Comparison of ENCODE assay signal across 11 cellular contexts in genomic region chr5:38287124-38287523, GRCh38. TPM values are rescaled to one million over a fixed set of nuclear protein-coding genes. Genes with fewer than 3 reads are reported as not detected.
"Had no signal": no experiment of that assay in that cellular context is flagged by ENCODE, and none has a peak within 500 bp of the region (broad histone marks: within the 10 kb centered on the region; RNA-seq: fewer than 3 reads in every experiment).

No MANE protein-coding gene starts in this region.

- FAIRE-seq: H1, H54 had no signal

- ATAC-seq: GM23338, HCT116 had no signal

- H3K4me1 ChIP-seq: HAP-1 had no signal

- H3K4me3 ChIP-seq: GM23248, GM23338, HAP-1 had no signal

- H3K27ac ChIP-seq: GM23248 had no signal

- DNase-seq: GM23248, GOT3, H7, H9, HCEC 1CT, HFFc6 had no signal

- H3K9me3 ChIP-seq: HAP-1 had no signal

- H3K4me2 ChIP-seq: GM23338 had no signal

RNA-seq across cellular contexts. Expression of gene EGFLAM, which starts 28.8 kb away (rescaled TPM):
- polyA plus RNA-seq: GM23248 had no signal
